ENCODE assay signal across 1 cellular context in genomic region chr2:233477548-233478433, GRCh38.
TF ChIP-seq lines count a peak whose summit lies in the region.

No MANE protein-coding gene starts in this region.

TF ChIP-seq in A549, 52 proteins besides CTCF, POLR2A, EP300 and RAD21 (continued from another document):
- TF ChIP-seq ATOH8 (CRISPR knock-in tag; IDR thresholded peaks at IDR 0.05; ENCODE audit: low read depth) (no peak), CBX2 (IDR thresholded peaks at IDR 0.05; ENCODE audit: borderline replicate concordance, low read depth) (no peak), RNF2 (IDR thresholded peaks at IDR 0.05; ENCODE audit: borderline replicate concordance, low read depth) (no peak)
